ENCODE assay signal across 8 cellular contexts in the genomic region with DNA sequence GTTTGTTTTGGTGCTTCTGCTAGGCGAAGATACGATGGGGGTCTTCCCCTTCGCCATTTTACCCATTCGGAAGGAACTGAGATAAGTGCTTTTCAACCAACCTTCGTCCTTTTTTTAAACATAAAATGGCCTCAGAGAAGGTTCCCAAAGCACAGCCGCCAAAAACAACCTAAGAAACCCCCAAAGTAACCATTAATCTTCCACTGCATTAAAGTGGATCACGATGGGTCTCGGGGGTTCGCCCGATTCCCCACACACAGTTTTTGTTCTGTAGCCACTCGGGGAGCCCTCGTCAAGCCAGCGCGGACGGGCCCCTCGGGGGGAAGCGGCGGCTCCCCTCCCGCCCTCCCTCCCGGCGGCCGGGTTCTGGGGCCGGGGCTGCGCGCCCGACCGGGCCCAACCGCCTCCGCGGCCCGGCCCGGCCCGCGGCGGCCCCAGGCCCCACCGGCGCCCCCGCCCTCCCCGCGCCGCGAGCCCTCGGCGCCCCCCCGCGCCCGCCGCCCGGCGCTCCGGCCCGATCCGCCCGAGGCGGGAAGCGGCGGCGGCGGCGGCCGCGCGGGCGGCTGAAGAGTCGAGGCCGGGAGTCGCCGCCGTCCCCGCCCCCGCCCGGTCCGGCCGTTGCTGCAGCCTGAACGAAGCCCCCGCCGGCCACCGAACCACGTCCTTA. TPM values are rescaled to one million over a fixed set of nuclear protein-coding genes. Genes with fewer than 3 reads are reported as not detected.
DNase-seq lines count a peak whose midpoint lies in the region; ATAC-seq, FAIRE-seq and TF ChIP-seq lines count a peak whose summit lies in the region.

No MANE protein-coding gene starts in this region.

- peaks cover 26% of the 10 kb centered on the region for H3K4me1 Mint-ChIP-seq in CD14-positive monocyte

- peak overlapping the region; percentile 99 for H3K9ac ChIP-seq in adipocyte (ENCODE audit: low read length)

- H3K9me3 ChIP-seq in adipocyte (ENCODE audit: control insufficient read depth, low read length) = no peaks in the 10 kb centered on the region
- no peaks in the 10 kb centered on the region for H3K9me3 ChIP-seq in right cardiac atrium (ENCODE audit: control insufficient read depth, low read length)

- H3K27ac ChIP-seq in right cardiac atrium (ENCODE audit: low read length) = peak overlapping the region; percentile 100

- peaks cover 15% of the 10 kb centered on the region for H3K36me3 ChIP-seq in adipocyte (ENCODE audit: control insufficient read depth, insufficient read depth, low read length, severe bottlenecking)

- no peak for FAIRE-seq in D721Med (lab: Jason Lieb, UNC)

- H3K27me3 Mint-ChIP-seq in CD14-positive monocyte (ENCODE audit: low read depth in 3 of 3) = no peaks in the 10 kb centered on the region

- H3K4me3 Mint-ChIP-seq in CD14-positive monocyte = peak overlapping the region; percentile 97 to 99

- WGBS in right cardiac atrium = under 1% methylated on average over 79 of the region's 79 CpGs

- peaks cover 0 to 2% (median 0%) of the 10 kb centered on the region in 7 donors for H3K9me3 Mint-ChIP-seq in CD14-positive monocyte

- H3K4me3 ChIP-seq in adipocyte (ENCODE audit: low read length) = peak overlapping the region; percentile 91
- H3K4me3 ChIP-seq in right cardiac atrium (ENCODE audit: low read length) = peak overlapping the region; percentile 100

- intact Hi-C loops in CD14-positive monocyte (cut with micrococcal nuclease) = loop anchor here (5.0 to 10.0 kb wide), 3 partner anchors 45 to 312 kb away; partner anchors contain the start of gene SEL1L (in 1 of the 2)
- intact Hi-C loops in right cardiac atrium (cut with DNase I) = no loop called here

- DNase-seq in CD14-positive monocyte (ENCODE audit: low spot score) (no peak), adipocyte (ENCODE audit: low read depth) (peak; percentile 73), right cardiac atrium (peak; percentile 49 to 78 (median 77)), renal cortical epithelial cell (ENCODE audit: low read depth) (peak; percentile 10), D721Med (ENCODE audit: insufficient read length, low spot score) (no peak)

- TF ChIP-seq CTCF in CD14-positive monocyte (IDR thresholded peaks at IDR 0.05) (no peak), D721Med (IDR thresholded peaks at IDR 0.05; ENCODE audit: insufficient read depth, missing control alignments) (no peak)

- peak overlapping the region; percentile 92 to 100 (median 98) for H3K27ac Mint-ChIP-seq in CD14-positive monocyte

- H3K27me3 ChIP-seq in adipocyte (replicated peaks; ENCODE audit: control insufficient read depth, insufficient read depth, low read length) = no peaks in the 10 kb centered on the region
- no peaks in the 10 kb centered on the region for H3K27me3 ChIP-seq in right cardiac atrium (ENCODE audit: control insufficient read depth, insufficient read depth)

- H3K4me1 ChIP-seq in adipocyte (ENCODE audit: control insufficient read depth, insufficient read depth, low read length) (peaks cover 18% of the 10 kb centered on the region), right cardiac atrium (ENCODE audit: control insufficient read depth, insufficient read depth, low read length) (peaks cover 3% of the 10 kb centered on the region)

- peaks cover 14 to 15% of the 10 kb centered on the region in 2 donors for H3K36me3 Mint-ChIP-seq in CD14-positive monocyte

- peak; percentile 0 for ATAC-seq in HG02763 (IDR thresholded peaks at IDR 0.05; ENCODE audit: unreplicated experiment)
- peak; percentile 2; the same call in 1 of the 3 replicates for ATAC-seq in SK-N-SH treated with all-trans-retinoic acid at 6 μM for 48 hours
- no peak for ATAC-seq in right cardiac atrium
- ATAC-seq in GM19395 (IDR thresholded peaks at IDR 0.05; ENCODE audit: unreplicated experiment) = no peak

TF ChIP-seq in SK-N-SH treated with all-trans-retinoic acid at 6 μM for 48 hours, 23 proteins besides CTCF, POLR2A, EP300 and RAD21:
- no peak for TF ChIP-seq ARNTL (CRISPR knock-in tag; IDR thresholded peaks at IDR 0.05; ENCODE audit: borderline replicate concordance, low read depth)
- no peak for TF ChIP-seq ZNF565 (CRISPR knock-in tag; conservative IDR thresholded peaks at IDR 0.05; ENCODE audit: low read depth)
- no peak for TF ChIP-seq SNAI2 (CRISPR knock-in tag; IDR thresholded peaks at IDR 0.05)
- TF ChIP-seq PPARA (CRISPR knock-in tag; IDR thresholded peaks at IDR 0.05; ENCODE audit: borderline replicate concordance) = no peak
- no peak for TF ChIP-seq OSR1 (CRISPR knock-in tag; IDR thresholded peaks at IDR 0.05)
- TF ChIP-seq, protein P1, sequence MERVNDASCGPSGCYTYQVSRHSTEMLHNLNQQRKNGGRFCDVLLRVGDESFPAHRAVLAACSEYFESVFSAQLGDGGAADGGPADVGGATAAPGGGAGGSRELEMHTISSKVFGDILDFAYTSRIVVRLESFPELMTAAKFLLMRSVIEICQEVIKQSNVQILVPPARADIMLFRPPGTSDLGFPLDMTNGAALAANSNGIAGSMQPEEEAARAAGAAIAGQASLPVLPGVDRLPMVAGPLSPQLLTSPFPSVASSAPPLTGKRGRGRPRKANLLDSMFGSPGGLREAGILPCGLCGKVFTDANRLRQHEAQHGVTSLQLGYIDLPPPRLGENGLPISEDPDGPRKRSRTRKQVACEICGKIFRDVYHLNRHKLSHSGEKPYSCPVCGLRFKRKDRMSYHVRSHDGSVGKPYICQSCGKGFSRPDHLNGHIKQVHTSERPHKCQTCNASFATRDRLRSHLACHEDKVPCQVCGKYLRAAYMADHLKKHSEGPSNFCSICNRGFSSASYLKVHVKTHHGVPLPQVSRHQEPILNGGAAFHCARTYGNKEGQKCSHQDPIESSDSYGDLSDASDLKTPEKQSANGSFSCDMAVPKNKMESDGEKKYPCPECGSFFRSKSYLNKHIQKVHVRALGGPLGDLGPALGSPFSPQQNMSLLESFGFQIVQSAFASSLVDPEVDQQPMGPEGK (CRISPR knock-in tag; IDR thresholded peaks at IDR 0.05; ENCODE audit: borderline replicate concordance) = no peak
- TF ChIP-seq CSDC2 (CRISPR knock-in tag; IDR thresholded peaks at IDR 0.05) = no peak
- no peak for TF ChIP-seq ESRRG (CRISPR knock-in tag; IDR thresholded peaks at IDR 0.05)
- TF ChIP-seq, protein P2, sequence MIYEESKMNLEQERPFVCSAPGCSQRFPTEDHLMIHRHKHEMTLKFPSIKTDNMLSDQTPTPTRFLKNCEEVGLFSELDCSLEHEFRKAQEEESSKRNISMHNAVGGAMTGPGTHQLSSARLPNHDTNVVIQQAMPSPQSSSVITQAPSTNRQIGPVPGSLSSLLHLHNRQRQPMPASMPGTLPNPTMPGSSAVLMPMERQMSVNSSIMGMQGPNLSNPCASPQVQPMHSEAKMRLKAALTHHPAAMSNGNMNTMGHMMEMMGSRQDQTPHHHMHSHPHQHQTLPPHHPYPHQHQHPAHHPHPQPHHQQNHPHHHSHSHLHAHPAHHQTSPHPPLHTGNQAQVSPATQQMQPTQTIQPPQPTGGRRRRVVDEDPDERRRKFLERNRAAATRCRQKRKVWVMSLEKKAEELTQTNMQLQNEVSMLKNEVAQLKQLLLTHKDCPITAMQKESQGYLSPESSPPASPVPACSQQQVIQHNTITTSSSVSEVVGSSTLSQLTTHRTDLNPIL (CRISPR knock-in tag; IDR thresholded peaks at IDR 0.05; ENCODE audit: low read depth) = no peak
- no peak for TF ChIP-seq ZNF8 (CRISPR knock-in tag; IDR thresholded peaks at IDR 0.05)
- TF ChIP-seq ZFP3 (CRISPR knock-in tag; IDR thresholded peaks at IDR 0.05) = no peak
- TF ChIP-seq TOX (CRISPR knock-in tag; IDR thresholded peaks at IDR 0.05; ENCODE audit: borderline replicate concordance) = no peak

RNA-seq across cellular contexts. Expression of gene GTF2A1, which starts 0.8 kb away (rescaled TPM):
- 10 to 100 TPM in 1 of 2 donors, 1 to 10 TPM in 1; 7.9 to 15.8 TPM for polyA plus RNA-seq in CD14-positive monocyte
- 10 to 100 TPM; 18.2 to 20.7 (median 20.2) TPM for total RNA-seq in right cardiac atrium
- polyA plus RNA-seq in right cardiac atrium = 5.7 TPM
- 18.4 and 30.4 TPM in 2 replicates for total RNA-seq in renal cortical epithelial cell

Comparison
In these comparisons a context has a peak if more than half of its experiments do, and no peak if none do; other contexts are left out.
1. DNase-seq: peak in adipocyte (single experiment), right cardiac atrium (3 of 3) and renal cortical epithelial cell (single experiment); none in CD14-positive monocyte (single experiment) and D721Med (single experiment).
2. ATAC-seq: peak in HG02763 (single experiment) and SK-N-SH treated with all-trans-retinoic acid at 6 μM for 48 hours (single experiment); none in right cardiac atrium (0 of 2) and GM19395 (single experiment).
3. intact Hi-C loops: an anchor here in CD14-positive monocyte (5.0 to 10.0 kb wide); none called in right cardiac atrium.